1 cellular context compared by ENCODE assay signal in the genomic region with DNA sequence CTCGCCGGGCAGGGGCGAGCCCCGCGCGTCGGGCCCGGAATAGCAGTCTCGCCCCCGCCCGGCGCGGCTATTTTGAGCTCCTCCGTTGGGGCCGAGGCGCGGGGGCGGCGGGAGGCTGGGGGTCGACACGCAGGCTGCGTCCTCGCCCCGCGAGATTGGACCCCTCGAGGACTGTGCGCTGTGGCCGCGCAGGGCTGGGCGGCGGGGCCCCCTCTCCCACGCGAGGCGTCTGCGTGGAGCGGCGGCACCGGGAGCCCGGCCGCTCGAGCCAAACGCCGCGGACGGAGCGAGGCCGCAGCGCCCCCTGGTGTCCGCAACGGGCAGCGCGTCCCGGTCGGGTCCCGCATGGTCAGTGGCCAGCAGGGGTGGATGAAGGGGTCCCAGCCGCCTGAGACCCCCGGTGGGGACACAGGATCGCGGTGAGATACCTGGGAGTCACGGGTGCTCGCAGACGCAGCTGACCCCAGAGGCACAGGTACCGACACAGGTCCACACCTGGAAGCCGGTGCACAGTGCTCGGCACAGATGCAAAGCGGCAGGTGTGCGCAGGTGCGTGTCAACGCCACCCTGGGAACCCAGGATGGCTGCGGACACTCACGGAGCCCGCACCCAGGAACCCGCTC.
TF ChIP-seq lines count a peak whose summit lies in the region.

No MANE protein-coding gene starts in this region.

TF ChIP-seq in K562, 482 proteins besides CTCF, POLR2A, EP300 and RAD21 (continued from another document):
- TF ChIP-seq JUND (IDR thresholded peaks at IDR 0.05; ENCODE audit: borderline replicate concordance, low read depth, low read length) (peak; percentile 28; the same call in 1 of the 2 replicates), JUND (tag; IDR thresholded peaks at IDR 0.05; ENCODE audit: borderline replicate concordance, low read depth, low read length) (no peak; the same call in 2 of the 3 replicates), ZC3H4 (CRISPR knock-in tag; IDR thresholded peaks at IDR 0.05; ENCODE audit: borderline replicate concordance) (peak; percentile 57; the same call in 1 of the 2 replicates), POLR2B (IDR thresholded peaks at IDR 0.05; ENCODE audit: low read depth, partially characterized antibody) (no peak), ZNF212 (CRISPR knock-in tag; IDR thresholded peaks at IDR 0.05) (no peak), ILK (tag; IDR thresholded peaks at IDR 0.05; ENCODE audit: borderline replicate concordance, low read depth) (no peak), MAZ (CRISPR knock-in tag; conservative IDR thresholded peaks at IDR 0.05 in 1 of 2, IDR thresholded peaks at IDR 0.05 in 1 of 2) (peak; percentile 83 to 84; a peak in 2 of 4 replicates), ZNF124 (CRISPR knock-in tag; IDR thresholded peaks at IDR 0.05) (no peak), ZNF717 (CRISPR knock-in tag; IDR thresholded peaks at IDR 0.05) (no peak), GABPA (tag; conservative IDR thresholded peaks at IDR 0.05; ENCODE audit: low read depth) (no peak), ZNF316 (IDR thresholded peaks at IDR 0.05) (no peak), ESRRA (IDR thresholded peaks at IDR 0.05; ENCODE audit: borderline replicate concordance, low read depth) (peak; percentile 42), LEF1 (IDR thresholded peaks at IDR 0.05) (no peak), SMARCC2 (IDR thresholded peaks at IDR 0.05; ENCODE audit: low read depth) (no peak), POLR2AphosphoS2 (IDR thresholded peaks at IDR 0.05; ENCODE audit: low read length) (no peak), ZNF668 (CRISPR knock-in tag; IDR thresholded peaks at IDR 0.05) (no peak), GABPB1 (CRISPR knock-in tag; IDR thresholded peaks at IDR 0.05) (peak; percentile 17; the same call in 1 of the 2 replicates), RBM17 (IDR thresholded peaks at IDR 0.05; ENCODE audit: borderline replicate concordance, low read depth, low read length) (no peak), ZNF12 (CRISPR knock-in tag; IDR thresholded peaks at IDR 0.05) (no peak), SNIP1 (IDR thresholded peaks at IDR 0.05; ENCODE audit: low read depth) (no peak), MAFG (tag; conservative IDR thresholded peaks at IDR 0.05) (no peak), KDM4B (IDR thresholded peaks at IDR 0.05; ENCODE audit: borderline replicate concordance in 2 of 2, low read depth in 1 of 2) (no peak), YY1 (IDR thresholded peaks at IDR 0.05; ENCODE audit: borderline replicate concordance in 1 of 3, control insufficient read depth in 1 of 3, extremely low read depth in 1 of 3, insufficient read depth in 3 of 3, insufficient read length in 1 of 3, insufficient replicate concordance in 2 of 3, low read depth in 1 of 3, low read length in 2 of 3) (peak in 1 of 3 experiments; percentile 46), SMAD3 (CRISPR knock-in tag; conservative IDR thresholded peaks at IDR 0.05) (no peak), HNRNPLL (IDR thresholded peaks at IDR 0.05; ENCODE audit: low read depth, low read length, poor library complexity, severe bottlenecking) (no peak), NR3C1 (CRISPR knock-in tag; IDR thresholded peaks at IDR 0.05) (no peak), ZNF263 (CRISPR knock-in tag; IDR thresholded peaks at IDR 0.05; ENCODE audit: borderline replicate concordance) (peak; percentile 44; the same call in 1 of the 2 replicates), MTF1 (CRISPR knock-in tag; IDR thresholded peaks at IDR 0.05; ENCODE audit: borderline replicate concordance) (no peak)
- TF ChIP-seq, protein P1, sequence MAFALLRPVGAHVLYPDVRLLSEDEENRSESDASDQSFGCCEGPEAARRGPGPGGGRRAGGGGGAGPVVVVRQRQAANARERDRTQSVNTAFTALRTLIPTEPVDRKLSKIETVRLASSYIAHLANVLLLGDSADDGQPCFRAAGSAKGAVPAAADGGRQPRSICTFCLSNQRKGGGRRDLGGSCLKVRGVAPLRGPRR (CRISPR knock-in tag; IDR thresholded peaks at IDR 0.05), result no peak
- TF ChIP-seq, protein P2, sequence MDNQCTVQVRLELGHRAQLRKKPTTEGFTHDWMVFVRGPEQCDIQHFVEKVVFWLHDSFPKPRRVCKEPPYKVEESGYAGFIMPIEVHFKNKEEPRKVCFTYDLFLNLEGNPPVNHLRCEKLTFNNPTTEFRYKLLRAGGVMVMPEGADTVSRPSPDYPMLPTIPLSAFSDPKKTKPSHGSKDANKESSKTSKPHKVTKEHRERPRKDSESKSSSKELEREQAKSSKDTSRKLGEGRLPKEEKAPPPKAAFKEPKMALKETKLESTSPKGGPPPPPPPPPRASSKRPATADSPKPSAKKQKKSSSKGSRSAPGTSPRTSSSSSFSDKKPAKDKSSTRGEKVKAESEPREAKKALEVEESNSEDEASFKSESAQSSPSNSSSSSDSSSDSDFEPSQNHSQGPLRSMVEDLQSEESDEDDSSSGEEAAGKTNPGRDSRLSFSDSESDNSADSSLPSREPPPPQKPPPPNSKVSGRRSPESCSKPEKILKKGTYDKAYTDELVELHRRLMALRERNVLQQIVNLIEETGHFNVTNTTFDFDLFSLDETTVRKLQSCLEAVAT (IDR thresholded peaks at IDR 0.05), result no peak
- TF ChIP-seq, protein P3, sequence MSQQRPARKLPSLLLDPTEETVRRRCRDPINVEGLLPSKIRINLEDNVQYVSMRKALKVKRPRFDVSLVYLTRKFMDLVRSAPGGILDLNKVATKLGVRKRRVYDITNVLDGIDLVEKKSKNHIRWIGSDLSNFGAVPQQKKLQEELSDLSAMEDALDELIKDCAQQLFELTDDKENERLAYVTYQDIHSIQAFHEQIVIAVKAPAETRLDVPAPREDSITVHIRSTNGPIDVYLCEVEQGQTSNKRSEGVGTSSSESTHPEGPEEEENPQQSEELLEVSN (IDR thresholded peaks at IDR 0.05; ENCODE audit: borderline replicate concordance in 1 of 2, extremely low read depth in 1 of 2, insufficient read depth in 1 of 2, insufficient read length in 1 of 2, low read depth in 1 of 2, low read length in 1 of 2, poor library complexity in 1 of 2, severe bottlenecking in 1 of 2), result peak; percentile 11 to 61
- TF ChIP-seq, protein P4, sequence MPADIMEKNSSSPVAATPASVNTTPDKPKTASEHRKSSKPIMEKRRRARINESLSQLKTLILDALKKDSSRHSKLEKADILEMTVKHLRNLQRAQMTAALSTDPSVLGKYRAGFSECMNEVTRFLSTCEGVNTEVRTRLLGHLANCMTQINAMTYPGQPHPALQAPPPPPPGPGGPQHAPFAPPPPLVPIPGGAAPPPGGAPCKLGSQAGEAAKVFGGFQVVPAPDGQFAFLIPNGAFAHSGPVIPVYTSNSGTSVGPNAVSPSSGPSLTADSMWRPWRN (IDR thresholded peaks at IDR 0.05; ENCODE audit: low read depth), result no peak
- TF ChIP-seq, protein P5, sequence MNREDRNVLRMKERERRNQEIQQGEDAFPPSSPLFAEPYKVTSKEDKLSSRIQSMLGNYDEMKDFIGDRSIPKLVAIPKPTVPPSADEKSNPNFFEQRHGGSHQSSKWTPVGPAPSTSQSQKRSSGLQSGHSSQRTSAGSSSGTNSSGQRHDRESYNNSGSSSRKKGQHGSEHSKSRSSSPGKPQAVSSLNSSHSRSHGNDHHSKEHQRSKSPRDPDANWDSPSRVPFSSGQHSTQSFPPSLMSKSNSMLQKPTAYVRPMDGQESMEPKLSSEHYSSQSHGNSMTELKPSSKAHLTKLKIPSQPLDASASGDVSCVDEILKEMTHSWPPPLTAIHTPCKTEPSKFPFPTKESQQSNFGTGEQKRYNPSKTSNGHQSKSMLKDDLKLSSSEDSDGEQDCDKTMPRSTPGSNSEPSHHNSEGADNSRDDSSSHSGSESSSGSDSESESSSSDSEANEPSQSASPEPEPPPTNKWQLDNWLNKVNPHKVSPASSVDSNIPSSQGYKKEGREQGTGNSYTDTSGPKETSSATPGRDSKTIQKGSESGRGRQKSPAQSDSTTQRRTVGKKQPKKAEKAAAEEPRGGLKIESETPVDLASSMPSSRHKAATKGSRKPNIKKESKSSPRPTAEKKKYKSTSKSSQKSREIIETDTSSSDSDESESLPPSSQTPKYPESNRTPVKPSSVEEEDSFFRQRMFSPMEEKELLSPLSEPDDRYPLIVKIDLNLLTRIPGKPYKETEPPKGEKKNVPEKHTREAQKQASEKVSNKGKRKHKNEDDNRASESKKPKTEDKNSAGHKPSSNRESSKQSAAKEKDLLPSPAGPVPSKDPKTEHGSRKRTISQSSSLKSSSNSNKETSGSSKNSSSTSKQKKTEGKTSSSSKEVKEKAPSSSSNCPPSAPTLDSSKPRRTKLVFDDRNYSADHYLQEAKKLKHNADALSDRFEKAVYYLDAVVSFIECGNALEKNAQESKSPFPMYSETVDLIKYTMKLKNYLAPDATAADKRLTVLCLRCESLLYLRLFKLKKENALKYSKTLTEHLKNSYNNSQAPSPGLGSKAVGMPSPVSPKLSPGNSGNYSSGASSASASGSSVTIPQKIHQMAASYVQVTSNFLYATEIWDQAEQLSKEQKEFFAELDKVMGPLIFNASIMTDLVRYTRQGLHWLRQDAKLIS (CRISPR knock-in tag; IDR thresholded peaks at IDR 0.05), result 0 out of 2 replicates have a peak, but pooled peaks have one; percentile 10
- TF ChIP-seq, protein P6, sequence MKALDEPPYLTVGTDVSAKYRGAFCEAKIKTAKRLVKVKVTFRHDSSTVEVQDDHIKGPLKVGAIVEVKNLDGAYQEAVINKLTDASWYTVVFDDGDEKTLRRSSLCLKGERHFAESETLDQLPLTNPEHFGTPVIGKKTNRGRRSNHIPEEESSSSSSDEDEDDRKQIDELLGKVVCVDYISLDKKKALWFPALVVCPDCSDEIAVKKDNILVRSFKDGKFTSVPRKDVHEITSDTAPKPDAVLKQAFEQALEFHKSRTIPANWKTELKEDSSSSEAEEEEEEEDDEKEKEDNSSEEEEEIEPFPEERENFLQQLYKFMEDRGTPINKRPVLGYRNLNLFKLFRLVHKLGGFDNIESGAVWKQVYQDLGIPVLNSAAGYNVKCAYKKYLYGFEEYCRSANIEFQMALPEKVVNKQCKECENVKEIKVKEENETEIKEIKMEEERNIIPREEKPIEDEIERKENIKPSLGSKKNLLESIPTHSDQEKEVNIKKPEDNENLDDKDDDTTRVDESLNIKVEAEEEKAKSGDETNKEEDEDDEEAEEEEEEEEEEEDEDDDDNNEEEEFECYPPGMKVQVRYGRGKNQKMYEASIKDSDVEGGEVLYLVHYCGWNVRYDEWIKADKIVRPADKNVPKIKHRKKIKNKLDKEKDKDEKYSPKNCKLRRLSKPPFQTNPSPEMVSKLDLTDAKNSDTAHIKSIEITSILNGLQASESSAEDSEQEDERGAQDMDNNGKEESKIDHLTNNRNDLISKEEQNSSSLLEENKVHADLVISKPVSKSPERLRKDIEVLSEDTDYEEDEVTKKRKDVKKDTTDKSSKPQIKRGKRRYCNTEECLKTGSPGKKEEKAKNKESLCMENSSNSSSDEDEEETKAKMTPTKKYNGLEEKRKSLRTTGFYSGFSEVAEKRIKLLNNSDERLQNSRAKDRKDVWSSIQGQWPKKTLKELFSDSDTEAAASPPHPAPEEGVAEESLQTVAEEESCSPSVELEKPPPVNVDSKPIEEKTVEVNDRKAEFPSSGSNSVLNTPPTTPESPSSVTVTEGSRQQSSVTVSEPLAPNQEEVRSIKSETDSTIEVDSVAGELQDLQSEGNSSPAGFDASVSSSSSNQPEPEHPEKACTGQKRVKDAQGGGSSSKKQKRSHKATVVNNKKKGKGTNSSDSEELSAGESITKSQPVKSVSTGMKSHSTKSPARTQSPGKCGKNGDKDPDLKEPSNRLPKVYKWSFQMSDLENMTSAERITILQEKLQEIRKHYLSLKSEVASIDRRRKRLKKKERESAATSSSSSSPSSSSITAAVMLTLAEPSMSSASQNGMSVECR (CRISPR knock-in tag; IDR thresholded peaks at IDR 0.05), result peak; percentile 85
